17 cellular contexts compared by ENCODE assay signal in genomic region chr1:83791821-83792437, GRCh38.
A peak's percentile ranks its signal among the peaks of the same experiment; 100 is the strongest.
DNase-seq lines count a peak whose midpoint lies in the region; ATAC-seq and TF ChIP-seq lines count a peak whose summit lies in the region.
"Had no signal": no experiment of that assay in that cellular context is flagged by ENCODE, and none has a peak within 500 bp of the region (broad histone marks: within the 10 kb centered on the region; RNA-seq: fewer than 3 reads in every experiment).

No MANE protein-coding gene starts in this region.

- DNase-seq in AG09309 (ENCODE audit: low read depth): peak; percentile 52
- peak; percentile 58 for DNase-seq in astrocyte of the hippocampus (ENCODE audit: low read depth, low spot score)
- DNase-seq in hepatic stellate cell (ENCODE audit: low spot score): peak; percentile 7
- DNase-seq in hypothalamus (lab: John Stamatoyannopoulos, UW): no peak
- DNase-seq in SHP77 treated with DMSO at 0.1 percent for 48 hours (lab: John Stamatoyannopoulos, UW): no peak
- DNase-seq in NAMALWA (ENCODE audit: low spot score): no peak
- DNase-seq: activated CD4-positive, alpha-beta T cell treated with anti-CD3 and anti-CD28 coated beads, Interleukin-2, amount 50 U/mL, for 48 hours; amygdala; NCI-H1105; NCI-H2227 treated with DMSO at 0.1 percent for 48 hours; SIG-M5; stimulated activated CD4-positive, alpha-beta T cell treated with anti-CD3 and anti-CD28 coated beads, Interleukin-1b, Interleukin-23, amount 100 ng/mL, for 48 hours had no signal

- peak; percentile 38 for ATAC-seq in HG02852 (IDR thresholded peaks at IDR 0.05; ENCODE audit: unreplicated experiment)
- ATAC-seq in HG03565 (IDR thresholded peaks at IDR 0.05; ENCODE audit: unreplicated experiment): no peak
- ATAC-seq: GM23338, HepG2 had no signal

- TF ChIP-seq CTCF in AG09309 (IDR thresholded peaks at IDR 0.05; ENCODE audit: control insufficient read depth, insufficient read depth, low read depth, low read length, missing control alignments): no peak

- H3K4me3 ChIP-seq in AG09309 (ENCODE audit: control insufficient read depth, low read depth, low read length): no peak overlapping the region
- H3K4me3 ChIP-seq: GM23338, lung had no signal

Comparison
In these comparisons a context has a peak if more than half of its experiments do, and no peak if none do; other contexts are left out.
1. DNase-seq: peak in AG09309 (single experiment), astrocyte of the hippocampus (single experiment) and hepatic stellate cell (single experiment); none in hypothalamus (0 of 51), SHP77 treated with DMSO at 0.1 percent for 48 hours (single experiment) and NAMALWA (single experiment).